ENCODE assay signal across 1 cellular context in genomic region chr7:332646-333398, GRCh38.
TF ChIP-seq lines count a peak whose summit lies in the region.

No MANE protein-coding gene starts in this region.

TF ChIP-seq in HEK293, 187 proteins besides CTCF, POLR2A, EP300 and RAD21 (continued from another document):
- TF ChIP-seq PRDM2 (tag by site-specific recombination; IDR thresholded peaks at IDR 0.05; ENCODE audit: borderline replicate concordance) (no peak), ZNF148 (tag by site-specific recombination; IDR thresholded peaks at IDR 0.05; ENCODE audit: borderline replicate concordance) (no peak), SCRT2 (tag by site-specific recombination; IDR thresholded peaks at IDR 0.05) (no peak), ZNF416 (tag by site-specific recombination; IDR thresholded peaks at IDR 0.05) (no peak), ZNF548 (tag by site-specific recombination; IDR thresholded peaks at IDR 0.05) (no peak), ZNF239 (tag by site-specific recombination; IDR thresholded peaks at IDR 0.05) (no peak), ZNF830 (tag by site-specific recombination; IDR thresholded peaks at IDR 0.05; ENCODE audit: low read depth) (no peak), BCL6B (tag by site-specific recombination; IDR thresholded peaks at IDR 0.05) (no peak), HIC1 (tag by site-specific recombination; IDR thresholded peaks at IDR 0.05) (no peak), GFI1B (tag by site-specific recombination; IDR thresholded peaks at IDR 0.05) (no peak), ZNF26 (tag by site-specific recombination; IDR thresholded peaks at IDR 0.05) (no peak), ZEB2 (tag by site-specific recombination; IDR thresholded peaks at IDR 0.05) (peak; percentile 77), ZNF677 (tag by site-specific recombination; IDR thresholded peaks at IDR 0.05) (peak; percentile 59; the same call in 1 of the 2 replicates), ZNF433 (tag by site-specific recombination; IDR thresholded peaks at IDR 0.05; ENCODE audit: low read depth) (no peak), ZNF692 (tag by site-specific recombination; IDR thresholded peaks at IDR 0.05) (peak; percentile 48), ZNF37A (tag by site-specific recombination; IDR thresholded peaks at IDR 0.05) (no peak), ZBTB6 (tag by site-specific recombination; IDR thresholded peaks at IDR 0.05) (no peak), ZNF16 (tag by site-specific recombination; IDR thresholded peaks at IDR 0.05; ENCODE audit: low read depth) (no peak), SALL2 (tag by site-specific recombination; IDR thresholded peaks at IDR 0.05; ENCODE audit: borderline replicate concordance) (no peak), ZNF514 (tag by site-specific recombination; IDR thresholded peaks at IDR 0.05) (no peak), ZNF701 (tag by site-specific recombination; IDR thresholded peaks at IDR 0.05) (no peak), KLF17 (tag by site-specific recombination; IDR thresholded peaks at IDR 0.05) (0 out of 2 replicates have a peak, but pooled peaks have one; percentile 55), ZNF19 (tag by site-specific recombination; IDR thresholded peaks at IDR 0.05; ENCODE audit: low read depth) (no peak), ZNF404 (tag by site-specific recombination; IDR thresholded peaks at IDR 0.05) (no peak)
